31 cellular contexts compared by ENCODE assay signal in the genomic region with DNA sequence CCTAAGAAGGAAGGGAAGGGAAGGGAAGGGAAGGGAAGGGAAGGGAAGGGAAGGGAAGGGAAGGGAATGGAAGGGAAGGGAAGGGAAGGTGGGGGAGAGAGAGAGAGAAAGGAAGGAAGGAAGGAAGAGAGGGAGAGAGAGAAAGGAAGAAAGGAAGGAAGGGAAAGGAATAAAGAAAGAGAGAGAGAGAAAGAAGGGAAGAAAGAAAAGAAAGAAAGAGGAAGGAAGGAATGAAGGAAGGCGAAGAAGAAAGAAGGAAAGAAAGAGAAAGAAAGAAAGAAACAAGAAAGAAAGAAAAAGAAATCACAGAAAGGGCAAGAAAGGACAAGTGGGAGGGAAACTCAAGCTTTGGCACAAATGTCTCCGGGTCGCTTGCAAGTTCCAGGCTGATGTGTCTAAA.
"Had no signal": no experiment of that assay in that cellular context is flagged by ENCODE, and none has a peak within 500 bp of the region (broad histone marks: within the 10 kb centered on the region; RNA-seq: fewer than 3 reads in every experiment).

No MANE protein-coding gene starts in this region.

- H3K4me1 ChIP-seq: adrenal gland, body of pancreas, colonic mucosa had no signal

- H3K9me3 Mint-ChIP-seq: activated B cell treated with CpG ODN at 0.5 μM for 24 hours; activated CD8-positive, alpha-beta T cell treated with anti-CD3 and anti-CD28 coated beads for 36 hours; activated naive CD4-positive, alpha-beta T cell treated with anti-CD3 and anti-CD28 coated beads, Interleukin-2, amount 50 U/mL, for 72 hours; activated naive CD8-positive, alpha-beta T cell treated with anti-CD3 and anti-CD28 coated beads, Interleukin-2, amount 50 U/mL, for 24 hours; activated T-cell treated with anti-CD3 and anti-CD28 coated beads, Interleukin-2, amount 50 U/mL, for 4 hours; activated T-helper 17 cell treated with anti-CD3 and anti-CD28 coated beads, Interleukin-2, amount 50 U/mL, for 72 hours had no signal

- H3K4me3 Mint-ChIP-seq: activated B cell treated with CpG ODN at 0.5 μM for 24 hours; activated CD8-positive, alpha-beta T cell treated with anti-CD3 and anti-CD28 coated beads for 36 hours; activated naive CD8-positive, alpha-beta T cell treated with anti-CD3 and anti-CD28 coated beads, Interleukin-2, amount 50 U/mL, for 24 hours; activated T-cell treated with anti-CD3 and anti-CD28 coated beads, Interleukin-2, amount 50 U/mL, for 4 hours; activated T-helper 17 cell treated with anti-CD3 and anti-CD28 coated beads, Interleukin-2, amount 50 U/mL, for 72 hours had no signal

- H3K27me3 ChIP-seq: adrenal gland, body of pancreas, colonic mucosa had no signal

- H3K36me3 Mint-ChIP-seq: activated naive CD4-positive, alpha-beta T cell treated with anti-CD3 and anti-CD28 coated beads, Interleukin-2, amount 50 U/mL, for 72 hours had no signal

- H3K4me3 ChIP-seq: adrenal gland, body of pancreas, colonic mucosa had no signal

- H3K27ac ChIP-seq: adrenal gland, body of pancreas, colonic mucosa, VCaP had no signal

- H3K9me3 ChIP-seq: adrenal gland, body of pancreas, colonic mucosa had no signal

- FAIRE-seq: endometrium, endothelial cell of umbilical vein, frontal cortex, TTC549 had no signal

- H3K36me3 ChIP-seq: adrenal gland, colonic mucosa had no signal

- H3K4me1 Mint-ChIP-seq: activated naive CD8-positive, alpha-beta T cell treated with anti-CD3 and anti-CD28 coated beads, Interleukin-2, amount 50 U/mL, for 24 hours; activated T-helper 17 cell treated with anti-CD3 and anti-CD28 coated beads, Interleukin-2, amount 50 U/mL, for 72 hours had no signal

- ATAC-seq: activated CD4-positive, CD25-positive, alpha-beta regulatory T cell treated with anti-CD3 and anti-CD28 coated beads, Interleukin-2, amount 50 U/mL, for 24 hours; activated CD8-positive, alpha-beta T cell treated with anti-CD3 and anti-CD28 coated beads for 36 hours; activated naive CD4-positive, alpha-beta T cell treated with anti-CD3 and anti-CD28 coated beads, Interleukin-2, amount 50 U/mL, for 72 hours; activated naive CD8-positive, alpha-beta T cell treated with anti-CD3 and anti-CD28 coated beads, Interleukin-2, amount 50 U/mL, for 24 hours; activated T-cell treated with anti-CD3 and anti-CD28 coated beads, Interleukin-2, amount 50 U/mL, for 4 hours; activated T-helper 17 cell treated with anti-CD3 and anti-CD28 coated beads, Interleukin-2, amount 50 U/mL, for 72 hours; body of pancreas; esophagus mucosa had no signal

- DNase-seq: activated B cell treated with CpG ODN at 0.5 μM for 24 hours; activated CD4-positive, alpha-beta T cell treated with anti-CD3 and anti-CD28 coated beads for 48 hours; activated CD4-positive, alpha-beta T cell treated with anti-CD3 and anti-CD28 coated beads, Interleukin-2, amount 50 U/mL, for 1 hour; activated CD4-positive, alpha-beta T cell treated with anti-CD3 and anti-CD28 coated beads, Interleukin-2, amount 50 U/mL, for 48 hours; activated CD8-positive, alpha-beta memory T cell treated with anti-CD3 and anti-CD28 coated beads for 24 hours; activated CD8-positive, alpha-beta T cell treated with anti-CD3 and anti-CD28 coated beads for 36 hours; activated effector memory CD4-positive, alpha-beta T cell treated with Interleukin-2 at 50 U/mL for 16 hours; activated gamma-delta T cell treated with Interleukin-2 at 50 U/mL for 16 hours; activated naive CD4-positive, alpha-beta T cell treated with Interleukin-2 at 50 U/mL for 16 hours; activated naive CD8-positive, alpha-beta T cell treated with anti-CD3 and anti-CD28 coated beads, Interleukin-2, amount 50 U/mL, for 24 hours; activated T-cell treated with anti-CD3 and anti-CD28 coated beads, Interleukin-2, amount 50 U/mL, for 4 hours; adrenal gland; amygdala; aorta; body of pancreas; caudate nucleus; cerebellar nuclear complex; colonic mucosa; effector CD8-positive, alpha-beta T cell; foreskin fibroblast; head of caudate nucleus; T-helper 2 cell had no signal

- H3K27ac Mint-ChIP-seq: activated B cell treated with CpG ODN at 0.5 μM for 24 hours; activated CD8-positive, alpha-beta T cell treated with anti-CD3 and anti-CD28 coated beads for 36 hours; activated naive CD4-positive, alpha-beta T cell treated with anti-CD3 and anti-CD28 coated beads, Interleukin-2, amount 50 U/mL, for 72 hours; activated naive CD8-positive, alpha-beta T cell treated with anti-CD3 and anti-CD28 coated beads, Interleukin-2, amount 50 U/mL, for 24 hours; activated T-helper 17 cell treated with anti-CD3 and anti-CD28 coated beads, Interleukin-2, amount 50 U/mL, for 72 hours had no signal
